ENCODE assay signal across 15 cellular contexts in genomic region chr7:116872026-116872425, GRCh38. TPM values are rescaled to one million over a fixed set of nuclear protein-coding genes. Genes with fewer than 3 reads are reported as not detected.
A peak's percentile ranks its signal among the peaks of the same experiment; 100 is the strongest.
DNase-seq lines count a peak whose midpoint lies in the region; ATAC-seq and TF ChIP-seq lines count a peak whose summit lies in the region.
"Had no signal": no experiment of that assay in that cellular context is flagged by ENCODE, and none has a peak within 500 bp of the region (broad histone marks: within the 10 kb centered on the region; RNA-seq: fewer than 3 reads in every experiment).

No MANE protein-coding gene starts in this region.

- H3K9me3 Mint-ChIP-seq in activated naive CD4-positive, alpha-beta T cell treated with anti-CD3 and anti-CD28 coated beads, Interleukin-2, amount 10 ng/mL, durations not matched to agents 7 days and 5 days: no peaks in the 10 kb centered on the region
- no peaks in the 10 kb centered on the region for H3K9me3 Mint-ChIP-seq in stimulated activated effector memory CD8-positive, alpha-beta T cell treated with anti-CD3 and anti-CD28 coated beads, Interleukin-12 subunit alpha, Interleukin-12 subunit beta, amount 100 ng/mL, for 72 hours

- DNase-seq in activated naive CD4-positive, alpha-beta T cell treated with anti-CD3 and anti-CD28 coated beads, Interleukin-2, amount 10 ng/mL, durations not matched to agents 7 days and 5 days: no peak
- no peak for DNase-seq in activated naive CD4-positive, alpha-beta T cell (lab: John Stamatoyannopoulos, UW)
- DNase-seq in T-helper 17 cell (no peak), fibroblast of pulmonary artery (ENCODE audit: low read depth) (peak; percentile 63), NCI-H1694 treated with DMSO at 0.1 percent for 48 hours (lab: John Stamatoyannopoulos, UW) (no peak), NCI-H345 treated with DMSO at 0.1 percent for 48 hours (lab: John Stamatoyannopoulos, UW; ENCODE audit: unreplicated experiment) (no peak), pons (ENCODE audit: low spot score) (no peak)
- no peak for DNase-seq in stimulated activated effector memory CD8-positive, alpha-beta T cell treated with anti-CD3 and anti-CD28 coated beads, Interleukin-12 subunit alpha, Interleukin-12 subunit beta, amount 100 ng/mL, for 72 hours (ENCODE audit: low spot score in 2 of 2)
- DNase-seq: activated CD4-positive, alpha-beta T cell treated with anti-CD3 and anti-CD28 coated beads for 1 hour; activated gamma-delta T cell treated with Interleukin-2 at 50 U/mL for 16 hours; NCI-H1105; NCI-H446; posterior cingulate gyrus; stimulated activated CD4-positive, alpha-beta T cell treated with anti-CD3 and anti-CD28 coated beads, Interleukin-2, amount 100 ng/mL, for 24 hours had no signal

- no peak for ATAC-seq in T-helper 17 cell
- ATAC-seq in stimulated activated effector memory CD8-positive, alpha-beta T cell treated with anti-CD3 and anti-CD28 coated beads, Interleukin-12 subunit alpha, Interleukin-12 subunit beta, amount 100 ng/mL, for 72 hours: no peak
- ATAC-seq: esophagus mucosa had no signal

- peak overlapping the region; percentile 11 for H3K4me3 ChIP-seq in fibroblast of pulmonary artery (replicated peaks; ENCODE audit: low read depth, low read length)

- CTCF ChIA-PET in activated naive CD4-positive, alpha-beta T cell treated with anti-CD3 and anti-CD28 coated beads, Interleukin-2, amount 10 ng/mL, durations not matched to agents 7 days and 5 days (lab: Charles Lee): no interaction called here

- H3K27me3 Mint-ChIP-seq in activated naive CD4-positive, alpha-beta T cell treated with anti-CD3 and anti-CD28 coated beads, Interleukin-2, amount 10 ng/mL, durations not matched to agents 7 days and 5 days: no peaks in the 10 kb centered on the region
- H3K27me3 Mint-ChIP-seq in T-helper 17 cell: no peaks in the 10 kb centered on the region

- no peak for TF ChIP-seq CTCF in fibroblast of pulmonary artery (IDR thresholded peaks at IDR 0.05; ENCODE audit: low read length, missing control alignments)

- H3K36me3 Mint-ChIP-seq in activated naive CD4-positive, alpha-beta T cell treated with anti-CD3 and anti-CD28 coated beads, Interleukin-2, amount 10 ng/mL, durations not matched to agents 7 days and 5 days: peaks cover 17% of the 10 kb centered on the region
- peaks cover 8% of the 10 kb centered on the region for H3K36me3 Mint-ChIP-seq in T-helper 17 cell (ENCODE audit: low read depth)
- H3K36me3 Mint-ChIP-seq in stimulated activated effector memory CD8-positive, alpha-beta T cell treated with anti-CD3 and anti-CD28 coated beads, Interleukin-12 subunit alpha, Interleukin-12 subunit beta, amount 100 ng/mL, for 72 hours: peaks cover 19% of the 10 kb centered on the region

- H3K4me1 Mint-ChIP-seq in activated naive CD4-positive, alpha-beta T cell treated with anti-CD3 and anti-CD28 coated beads, Interleukin-2, amount 10 ng/mL, durations not matched to agents 7 days and 5 days: peaks cover 64% of the 10 kb centered on the region
- H3K4me1 Mint-ChIP-seq in T-helper 17 cell: peaks cover 60% of the 10 kb centered on the region
- H3K4me1 Mint-ChIP-seq in stimulated activated effector memory CD8-positive, alpha-beta T cell treated with anti-CD3 and anti-CD28 coated beads, Interleukin-12 subunit alpha, Interleukin-12 subunit beta, amount 100 ng/mL, for 72 hours: peaks cover 63% of the 10 kb centered on the region

- H3K27ac Mint-ChIP-seq in activated naive CD4-positive, alpha-beta T cell treated with anti-CD3 and anti-CD28 coated beads, Interleukin-2, amount 10 ng/mL, durations not matched to agents 7 days and 5 days: peak overlapping the region; percentile 31
- H3K27ac Mint-ChIP-seq in T-helper 17 cell: peak overlapping the region; percentile 56
- H3K27ac Mint-ChIP-seq in stimulated activated effector memory CD8-positive, alpha-beta T cell treated with anti-CD3 and anti-CD28 coated beads, Interleukin-12 subunit alpha, Interleukin-12 subunit beta, amount 100 ng/mL, for 72 hours: peak overlapping the region; percentile 64

- H3K4me3 Mint-ChIP-seq in activated naive CD4-positive, alpha-beta T cell treated with anti-CD3 and anti-CD28 coated beads, Interleukin-2, amount 10 ng/mL, durations not matched to agents 7 days and 5 days: no peak overlapping the region
- H3K4me3 Mint-ChIP-seq in T-helper 17 cell: peak overlapping the region; percentile 47
- H3K4me3 Mint-ChIP-seq in stimulated activated effector memory CD8-positive, alpha-beta T cell treated with anti-CD3 and anti-CD28 coated beads, Interleukin-12 subunit alpha, Interleukin-12 subunit beta, amount 100 ng/mL, for 72 hours: no peak overlapping the region

- H3K9me3 ChIP-seq in T-helper 17 cell (ENCODE audit: control insufficient read depth, low read length, poor library complexity, severe bottlenecking): no peaks in the 10 kb centered on the region

RNA-seq across cellular contexts. Expression of gene CAPZA2, which starts 9.6 kb away (rescaled TPM):
- total RNA-seq in T-helper 17 cell: 100 to 1,000 TPM in 1 of 2 donors, 10 to 100 TPM in 1; 81.0 to 135 TPM
